Comparison of ENCODE assay signal across 15 cellular contexts in genomic region chr2:10901160-10901559, GRCh38. TPM values are rescaled to one million over a fixed set of nuclear protein-coding genes. Genes with fewer than 3 reads are reported as not detected.
DNase-seq lines count a peak whose midpoint lies in the region; ATAC-seq, FAIRE-seq and TF ChIP-seq lines count a peak whose summit lies in the region.
"Had no signal": no experiment of that assay in that cellular context is flagged by ENCODE, and none has a peak within 500 bp of the region (broad histone marks: within the 10 kb centered on the region; RNA-seq: fewer than 3 reads in every experiment).

No MANE protein-coding gene starts in this region.

- peak overlapping the region; percentile 10 for H3K4me2 ChIP-seq in keratinocyte (ENCODE audit: control insufficient read depth, extremely low read depth, insufficient read depth, low read depth, low read length)

- dilution Hi-C loops in keratinocyte (cut with MboI; ENCODE audit: extremely low pct_ligation_motif_present, low sequenced_read_pairs) = no loop called here

- CTCF ChIA-PET in WTC11 (lab: Charles Lee) = interaction anchor here (0.7 to 3.0 kb wide), 7 partner anchors 9 to 232 kb away, joined by 3 to 21 read pairs (median 5); a partner anchor contains a TSS

- no peaks in the 10 kb centered on the region for H3K79me2 ChIP-seq in keratinocyte (ENCODE audit: control insufficient read depth, insufficient read depth, low read length)

- H3K4me3 Mint-ChIP-seq in HFFc6 = no peak overlapping the region
- H3K4me3 Mint-ChIP-seq in WTC11 = no peak overlapping the region
- no peak overlapping the region for H3K4me3 Mint-ChIP-seq in endothelial cell (ENCODE audit: unreplicated experiment)

- no peak overlapping the region for H3K9ac ChIP-seq in keratinocyte (ENCODE audit: control insufficient read depth, extremely low read depth, insufficient read depth, low read length)

- H3K4me3 ChIP-seq in keratinocyte (ENCODE audit: control insufficient read depth in 2 of 3, extremely low read depth in 1 of 3, insufficient read depth in 2 of 3, low read depth in 1 of 3, low read length in 3 of 3) (no peak overlapping the region), testis (no peak overlapping the region)
- H3K4me3 ChIP-seq: esophagus muscularis mucosa had no signal

- H3K9me3 Mint-ChIP-seq in HFFc6 (no peaks in the 10 kb centered on the region), WTC11 (peaks cover 10% of the 10 kb centered on the region), endothelial cell (ENCODE audit: unreplicated experiment) (no peaks in the 10 kb centered on the region)

- H3K27me3 Mint-ChIP-seq in HFFc6 (ENCODE audit: insufficient read depth) = peaks cover 6% of the 10 kb centered on the region
- no peaks in the 10 kb centered on the region for H3K27me3 Mint-ChIP-seq in WTC11 (ENCODE audit: low read depth)
- no peaks in the 10 kb centered on the region for H3K27me3 Mint-ChIP-seq in endothelial cell (ENCODE audit: unreplicated experiment)

- DNase-seq in CD1c-positive myeloid dendritic cell (ENCODE audit: extremely low spot score) (peak; percentile 47), HFFc6 (peak; percentile 39), WTC11 (ENCODE audit: low spot score) (no peak), keratinocyte (ENCODE audit: low read depth, low spot score) (peak; percentile 59), endothelial cell (ENCODE audit: low spot score) (no peak), testis (no peak)
- DNase-seq: kidney; SIG-M5; stimulated activated CD8-positive, alpha-beta memory T cell treated with anti-CD3 and anti-CD28 coated beads, Interleukin-4, amount 100 ng/mL, for 48 hours had no signal

- H3K36me3 Mint-ChIP-seq in HFFc6 (ENCODE audit: low read depth) = peaks cover 7% of the 10 kb centered on the region; the same call in 1 of the 2 replicates
- H3K36me3 Mint-ChIP-seq in WTC11 = peaks cover 11% of the 10 kb centered on the region
- H3K36me3 Mint-ChIP-seq in endothelial cell (ENCODE audit: low read depth, unreplicated experiment) = no peaks in the 10 kb centered on the region
- H3K36me3 Mint-ChIP-seq: brain had no signal

- no peaks in the 10 kb centered on the region for H3K9me1 ChIP-seq in keratinocyte (ENCODE audit: control insufficient read depth, extremely low read depth, insufficient read depth, low read length)

- no peak overlapping the region for H3K27ac Mint-ChIP-seq in HFFc6
- H3K27ac Mint-ChIP-seq in WTC11 = no peak overlapping the region
- no peak overlapping the region for H3K27ac Mint-ChIP-seq in endothelial cell (ENCODE audit: unreplicated experiment)

- TF ChIP-seq POLR2A in testis (IDR thresholded peaks at IDR 0.05) = no peak

- peak; percentile 48 for ATAC-seq in WTC11
- ATAC-seq in HG03460 (IDR thresholded peaks at IDR 0.05; ENCODE audit: unreplicated experiment) = no peak
- ATAC-seq in GM18517 (IDR thresholded peaks at IDR 0.05; ENCODE audit: unreplicated experiment) = no peak

- H3K4me1 ChIP-seq in keratinocyte (ENCODE audit: control insufficient read depth, extremely low read depth, insufficient read depth, low read length) (peaks cover 18% of the 10 kb centered on the region), testis (no peaks in the 10 kb centered on the region)
- H3K4me1 ChIP-seq: esophagus muscularis mucosa had no signal

- TF ChIP-seq CTCF in HFFc6 (IDR thresholded peaks at IDR 0.05) = no peak
- TF ChIP-seq CTCF in WTC11 (IDR thresholded peaks at IDR 0.05) = no peak
- no peak for TF ChIP-seq CTCF in keratinocyte (optimal IDR thresholded peaks at IDR 0.05 in 1 of 3, IDR thresholded peaks at IDR 0.05 in 1 of 3, conservative IDR thresholded peaks at IDR 0.05 in 1 of 3; ENCODE audit: extremely low read depth in 1 of 3, insufficient read depth in 2 of 3, low read length in 3 of 3)
- no peak for TF ChIP-seq CTCF in endothelial cell (IDR thresholded peaks at IDR 0.05; ENCODE audit: unreplicated experiment)
- TF ChIP-seq CTCF in testis (IDR thresholded peaks at IDR 0.05) = no peak

- H3K27ac ChIP-seq in keratinocyte (ENCODE audit: control insufficient read depth, insufficient read depth, low read length) (no peak overlapping the region), testis (no peak overlapping the region)
- H3K27ac ChIP-seq: C4-2B, esophagus muscularis mucosa, neutrophil had no signal

- H4K20me1 ChIP-seq in keratinocyte (ENCODE audit: control insufficient read depth, extremely low read depth, insufficient read depth, low read length) = no peaks in the 10 kb centered on the region

- no peaks in the 10 kb centered on the region for H3K9me3 ChIP-seq in keratinocyte (ENCODE audit: control insufficient read depth, low read depth, low read length)
- no peaks in the 10 kb centered on the region for H3K9me3 ChIP-seq in testis
- H3K9me3 ChIP-seq: neutrophil had no signal

- POLR2A ChIA-PET in WTC11 (lab: Charles Lee) = no interaction called here

- no peaks in the 10 kb centered on the region for H3K36me3 ChIP-seq in keratinocyte (ENCODE audit: control insufficient read depth in 2 of 2, extremely low read depth in 1 of 2, insufficient read depth in 2 of 2, low read length in 2 of 2)
- no peaks in the 10 kb centered on the region for H3K36me3 ChIP-seq in testis (ENCODE audit: low read depth, missing control alignments)
- H3K36me3 ChIP-seq: esophagus muscularis mucosa, neutrophil had no signal

- H3K27me3 ChIP-seq in keratinocyte (ENCODE audit: control insufficient read depth, extremely low read depth, insufficient read depth, low read length) (no peaks in the 10 kb centered on the region), testis (no peaks in the 10 kb centered on the region)
- H3K27me3 ChIP-seq: esophagus muscularis mucosa had no signal

- intact Hi-C loops in testis (cut with DNase I; ENCODE audit: low total_unique reads) = no loop called here

- peak; percentile 76 for FAIRE-seq in keratinocyte (lab: Jason Lieb, UNC)
- FAIRE-seq: kidney had no signal

- no peak overlapping the region for H2AFZ ChIP-seq in keratinocyte (ENCODE audit: control insufficient read depth, low read length)

- 67% methylated on average over 8 of the region's 8 CpGs for WGBS in testis, 2 donors

- H3K4me1 Mint-ChIP-seq in HFFc6 (ENCODE audit: low read depth) (peaks cover 25% of the 10 kb centered on the region), WTC11 (peaks cover 6% of the 10 kb centered on the region), endothelial cell (ENCODE audit: unreplicated experiment) (no peaks in the 10 kb centered on the region)

TF ChIP-seq in WTC11, 78 proteins besides CTCF, POLR2A, EP300 and RAD21 (continues in another document):
- TF ChIP-seq, protein P1, sequence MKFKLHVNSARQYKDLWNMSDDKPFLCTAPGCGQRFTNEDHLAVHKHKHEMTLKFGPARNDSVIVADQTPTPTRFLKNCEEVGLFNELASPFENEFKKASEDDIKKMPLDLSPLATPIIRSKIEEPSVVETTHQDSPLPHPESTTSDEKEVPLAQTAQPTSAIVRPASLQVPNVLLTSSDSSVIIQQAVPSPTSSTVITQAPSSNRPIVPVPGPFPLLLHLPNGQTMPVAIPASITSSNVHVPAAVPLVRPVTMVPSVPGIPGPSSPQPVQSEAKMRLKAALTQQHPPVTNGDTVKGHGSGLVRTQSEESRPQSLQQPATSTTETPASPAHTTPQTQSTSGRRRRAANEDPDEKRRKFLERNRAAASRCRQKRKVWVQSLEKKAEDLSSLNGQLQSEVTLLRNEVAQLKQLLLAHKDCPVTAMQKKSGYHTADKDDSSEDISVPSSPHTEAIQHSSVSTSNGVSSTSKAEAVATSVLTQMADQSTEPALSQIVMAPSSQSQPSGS (CRISPR knock-in tag; IDR thresholded peaks at IDR 0.05; ENCODE audit: borderline replicate concordance, low read depth) = no peak
- no peak for TF ChIP-seq JUN (CRISPR knock-in tag; IDR thresholded peaks at IDR 0.05)
- no peak for TF ChIP-seq ZNF281 (CRISPR knock-in tag; IDR thresholded peaks at IDR 0.05)

RNA-seq across cellular contexts. Expression of gene KCNF1, which starts 10.6 kb away (rescaled TPM):
- under 1 TPM in 3 of 6 experiments, not detected in 3; 0.14 to 0.26 (median 0.18) TPM for total RNA-seq in HFFc6 (2021; fragmentation: NEBNext Ultra II Directional; extraction: Animal tissue kit (Norgen Biotek cat#: 25700))
- total RNA-seq in WTC11 (2021) (1.2 to 1.4 TPM (median 1.2 TPM) in 3 replicates), endothelial cell (ENCODE audit: unreplicated experiment) (8.4 TPM), testis (under 1 TPM; 0.19 to 0.63 TPM)
- polyA plus RNA-seq in keratinocyte (0.05 to 0.10 TPM (median 0.08 TPM) in 3 replicates), testis (ENCODE audit: insufficient read depth, low read depth, low replicate concordance) (0.70 TPM)
- not detected for polyA plus RNA-seq in keratinocyte (2011; ENCODE audit: low read depth)
- 0.09 and 0.14 TPM in 2 replicates for polyA plus RNA-seq in keratinocyte (2011; cell fraction: cytosol; rRNA removed)
- 0.09 and 0.10 TPM in 2 replicates for polyA plus RNA-seq in keratinocyte (2011; cell fraction: nucleus; rRNA removed)
- polyA plus RNA-seq in keratinocyte (2012; ENCODE audit: low replicate concordance) = 0.07 TPM in 1 of 2 replicates, not detected in the other
- not detected in 3 replicates for polyA minus RNA-seq in keratinocyte
- not detected for polyA minus RNA-seq in keratinocyte (2011; cell fraction: cytosol; rRNA and poly(A)+ RNA removed)
- polyA minus RNA-seq in keratinocyte (2011; cell fraction: nucleus; rRNA and poly(A)+ RNA removed) = not detected in 2 replicates

Comparison
In these comparisons a context has a peak if more than half of its experiments do, and no peak if none do; other contexts are left out.
1. DNase-seq: peak in CD1c-positive myeloid dendritic cell (single experiment), HFFc6 (single experiment) and keratinocyte (single experiment); none in WTC11 (single experiment), endothelial cell (single experiment) and testis (single experiment).